19 cellular contexts compared by ENCODE assay signal in the genomic region with DNA sequence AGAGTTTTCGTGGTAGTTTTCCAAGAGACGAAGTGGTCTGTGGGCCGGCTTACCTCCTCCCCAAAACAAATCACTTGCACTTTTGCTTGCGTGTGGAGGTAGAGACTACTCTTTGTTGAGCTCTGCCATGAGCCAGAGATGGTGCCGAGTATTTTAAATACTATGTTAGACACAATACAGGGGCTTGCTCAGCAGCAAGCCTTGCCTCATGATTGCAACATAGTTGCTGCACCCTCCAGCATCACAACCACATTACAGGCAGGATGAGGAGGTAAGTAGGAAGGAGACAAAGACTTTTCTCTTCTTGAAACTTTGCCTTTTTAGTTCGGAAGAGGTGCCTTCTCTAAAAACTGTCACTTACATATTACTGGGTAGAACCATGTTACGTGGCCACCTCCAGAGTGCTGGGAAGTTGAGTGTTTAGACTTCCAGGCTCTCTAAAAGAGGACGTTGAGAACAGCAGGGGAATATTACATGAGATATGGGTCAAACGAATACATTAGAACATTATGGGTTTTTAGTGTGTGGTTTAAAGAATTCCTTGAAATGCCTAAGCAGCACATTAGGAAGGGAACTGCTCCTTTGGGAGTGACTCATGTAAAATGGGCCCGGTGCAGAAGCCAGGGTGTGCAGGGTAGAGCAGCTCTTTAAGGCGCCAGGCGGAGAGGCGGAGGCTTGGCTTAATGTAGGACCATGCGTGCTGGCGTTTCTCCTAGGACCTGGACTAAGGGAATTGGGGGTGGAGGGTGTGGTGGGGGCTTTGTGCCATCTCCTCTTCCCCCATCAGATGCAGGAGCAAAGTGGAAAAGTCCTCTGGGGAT.
DNase-seq lines count a peak whose midpoint lies in the region; ATAC-seq, FAIRE-seq and TF ChIP-seq lines count a peak whose summit lies in the region.
"Had no signal": no experiment of that assay in that cellular context is flagged by ENCODE, and none has a peak within 500 bp of the region (broad histone marks: within the 10 kb centered on the region; RNA-seq: fewer than 3 reads in every experiment).

No MANE protein-coding gene starts in this region.

- no peak overlapping the region for H2AFZ ChIP-seq in HepG2 (ENCODE audit: low read length)
- no peak overlapping the region for H2AFZ ChIP-seq in trophoblast cell (ENCODE audit: insufficient read depth, low read length, poor library complexity)

- DNase-seq in HepG2 (ENCODE audit: low spot score) (no peak), right lobe of liver (no peak), fibroblast of the aortic adventitia (ENCODE audit: low read depth) (peak; percentile 15), mucosa of descending colon (no peak), HTR-8/SVneo (ENCODE audit: insufficient read length, low spot score) (no peak), NCI-H2081 (lab: John Stamatoyannopoulos, UW) (no peak), trophoblast cell (no peak)
- DNase-seq: activated CD4-positive, alpha-beta T cell treated with anti-CD3 and anti-CD28 coated beads, Interleukin-2, amount 50 U/mL, for 1 hour; activated gamma-delta T cell treated with Interleukin-2 at 50 U/mL for 16 hours; amniotic stem cell; NCI-H1694 treated with DMSO at 0.1 percent for 48 hours; NCI-H446 treated with DMSO at 0.1 percent for 48 hours; NK-92 treated with Interleukin-12 subunit alpha and Interleukin-12 subunit beta, amount 100 ng/mL, for 24 hours; nucleus accumbens; small intestine; stimulated activated CD8-positive, alpha-beta memory T cell treated with anti-CD3 and anti-CD28 coated beads, Interleukin-4, amount 100 ng/mL, for 48 hours had no signal

- H3K9ac ChIP-seq in HepG2 (ENCODE audit: insufficient read depth, low read depth, low read length) (no peak overlapping the region), trophoblast cell (ENCODE audit: low read length) (no peak overlapping the region)
- H3K9ac ChIP-seq: BLaER1 treated with 17β-estradiol and CSF1 and Interleukin-3, amounts not matched to agents 10 nM and 100 nM had no signal

- POLR2A ChIA-PET in HepG2 (lab: Yijun Ruan, JAX), result no interaction called here

- H3K36me3 ChIP-seq in HepG2 (replicated peaks in 1 of 2; ENCODE audit: control insufficient read depth in 1 of 2, insufficient read depth in 2 of 2, low read length in 2 of 2), result no peaks in the 10 kb centered on the region
- H3K36me3 ChIP-seq in right lobe of liver, result no peaks in the 10 kb centered on the region
- H3K36me3 ChIP-seq in mucosa of descending colon (ENCODE audit: low read depth), result no peaks in the 10 kb centered on the region
- H3K36me3 ChIP-seq in trophoblast cell (ENCODE audit: control insufficient read depth in 1 of 2, insufficient read depth in 2 of 2, low read length in 2 of 2), result no peaks in the 10 kb centered on the region
- H3K36me3 ChIP-seq: BLaER1 treated with 17β-estradiol and CSF1 and Interleukin-3, amounts not matched to agents 10 nM and 100 nM; thoracic aorta had no signal

- no peak overlapping the region for H2BK5ac ChIP-seq in trophoblast cell (ENCODE audit: low read depth, low read length, poor library complexity)

- no peak overlapping the region for H4K91ac ChIP-seq in trophoblast cell (ENCODE audit: low read depth, low read length)

- TF ChIP-seq RAD21 in HepG2 (CRISPR knock-in tag; IDR thresholded peaks at IDR 0.05), result no peak

- TF ChIP-seq CTCF in HepG2 (CRISPR knock-in tag; IDR thresholded peaks at IDR 0.05), result no peak
- TF ChIP-seq CTCF in right lobe of liver (IDR thresholded peaks at IDR 0.05), result no peak
- no peak for TF ChIP-seq CTCF in fibroblast of the aortic adventitia (IDR thresholded peaks at IDR 0.05; ENCODE audit: insufficient read depth, low read length)
- TF ChIP-seq CTCF in mucosa of descending colon (IDR thresholded peaks at IDR 0.05), result no peak

- H3K23ac ChIP-seq in trophoblast cell (ENCODE audit: low read length), result no peak overlapping the region

- H2BK12ac ChIP-seq in trophoblast cell (ENCODE audit: low read length), result no peak overlapping the region

- H3K4me3 ChIP-seq in HepG2 (replicated peaks in 1 of 3; ENCODE audit: insufficient read depth in 1 of 3, low read depth in 2 of 3, low read length in 3 of 3) (no peak overlapping the region), right lobe of liver (no peak overlapping the region), fibroblast of the aortic adventitia (ENCODE audit: low read depth, low read length) (no peak overlapping the region), mucosa of descending colon (no peak overlapping the region), trophoblast cell (ENCODE audit: low read depth, low read length) (no peak overlapping the region)
- H3K4me3 ChIP-seq: BLaER1 treated with 17β-estradiol and CSF1 and Interleukin-3, amounts not matched to agents 10 nM and 100 nM; thoracic aorta had no signal

- TF ChIP-seq EP300 in HepG2 (IDR thresholded peaks at IDR 0.05; ENCODE audit: low read depth in 2 of 2, low read length in 2 of 2) (no peak), HepG2 (CRISPR knock-in tag; IDR thresholded peaks at IDR 0.05; ENCODE audit: borderline replicate concordance) (no peak)

- H4K8ac ChIP-seq in trophoblast cell (ENCODE audit: low read depth, low read length), result no peak overlapping the region

- BruUV-seq in HepG2 (replicated peaks; lab: Mats Ljungman, UMichigan), result no TSS peak

- H3K4me1 ChIP-seq in HepG2 (ENCODE audit: insufficient read depth, low read length) (no peaks in the 10 kb centered on the region), right lobe of liver (no peaks in the 10 kb centered on the region), mucosa of descending colon (ENCODE audit: low read depth) (no peaks in the 10 kb centered on the region), trophoblast cell (ENCODE audit: control insufficient read depth in 1 of 2, insufficient read depth in 2 of 2, low read length in 2 of 2) (no peaks in the 10 kb centered on the region)

- H3K4me2 ChIP-seq in HepG2 (ENCODE audit: low read depth, low read length), result no peak overlapping the region
- no peak overlapping the region for H3K4me2 ChIP-seq in trophoblast cell (ENCODE audit: low read length)

- no peak for FAIRE-seq in HepG2 (lab: Jason Lieb, UNC)
- no peak for FAIRE-seq in HTR-8/SVneo (lab: Jason Lieb, UNC)
- FAIRE-seq: small intestine had no signal

- no peak overlapping the region for H3K14ac ChIP-seq in trophoblast cell (ENCODE audit: low read length)

- ATAC-seq in HepG2 (no peak), right lobe of liver (no peak), mucosa of descending colon (peak; percentile 31), HG02798 (IDR thresholded peaks at IDR 0.05; ENCODE audit: poor library complexity, unreplicated experiment) (no peak)

- no peaks in the 10 kb centered on the region for H3K79me1 ChIP-seq in trophoblast cell (ENCODE audit: low read length)

- in situ Hi-C loops in HepG2 (cut with HindIII; ENCODE audit: extremely low pct_ligation_motif_present, low pct_unique_long_range_greater_than_20kb), result no loop called here

- peaks cover 0 to 11% of the 10 kb centered on the region in 2 experiments; a peak in 2 of 5 replicates for H3K27me3 ChIP-seq in HepG2 (ENCODE audit: control insufficient read depth in 1 of 2, insufficient read depth in 2 of 2, low read length in 2 of 2)
- no peaks in the 10 kb centered on the region for H3K27me3 ChIP-seq in right lobe of liver
- no peaks in the 10 kb centered on the region for H3K27me3 ChIP-seq in trophoblast cell (ENCODE audit: insufficient read depth, low read length)
- H3K27me3 ChIP-seq: BLaER1 treated with 17β-estradiol and CSF1 and Interleukin-3, amounts not matched to agents 10 nM and 100 nM had no signal

- no peak for TF ChIP-seq POLR2A in HepG2 (IDR thresholded peaks at IDR 0.05; ENCODE audit: insufficient read depth in 1 of 2, low read depth in 2 of 2, low read length in 2 of 2)
- TF ChIP-seq POLR2A in right lobe of liver (IDR thresholded peaks at IDR 0.05), result no peak

- no peaks in the 10 kb centered on the region for H3K79me2 ChIP-seq in HepG2 (ENCODE audit: insufficient read depth, low read length)
- H3K79me2 ChIP-seq in trophoblast cell (ENCODE audit: control insufficient read depth, insufficient read depth, low read length, poor library complexity), result no peaks in the 10 kb centered on the region

- H2AK5ac ChIP-seq in trophoblast cell (ENCODE audit: low read length), result no peak overlapping the region

- H3K9me3 ChIP-seq in HepG2 (ENCODE audit: low read length) (no peaks in the 10 kb centered on the region), right lobe of liver (no peaks in the 10 kb centered on the region), mucosa of descending colon (no peaks in the 10 kb centered on the region), trophoblast cell (ENCODE audit: insufficient read depth, low read depth, low read length) (no peaks in the 10 kb centered on the region)
- H3K9me3 ChIP-seq: thoracic aorta had no signal

- H3K18ac ChIP-seq in trophoblast cell (ENCODE audit: low read length), result no peak overlapping the region

- H4K12ac ChIP-seq in trophoblast cell (ENCODE audit: low read depth, low read length), result no peak overlapping the region

- intact Hi-C loops in HepG2 (cut with micrococcal nuclease; ENCODE audit: unreplicated experiment) (no loop called here), right lobe of liver (cut with DNase I) (no loop called here), mucosa of descending colon (cut with DNase I, micrococcal nuclease) (no loop called here)

- H4K20me1 ChIP-seq in HepG2 (ENCODE audit: insufficient read depth, low read length), result no peaks in the 10 kb centered on the region
- H4K20me1 ChIP-seq: BLaER1 treated with 17β-estradiol and CSF1 and Interleukin-3, amounts not matched to agents 10 nM and 100 nM had no signal

- CTCF ChIA-PET in HepG2 (lab: Yijun Ruan, JAX; ENCODE audit: low intra/inter-chr PET ratio, low total read pairs), result no interaction called here

- no peak overlapping the region for H2BK120ac ChIP-seq in trophoblast cell (ENCODE audit: insufficient read depth, low read length, poor library complexity)

- no peak overlapping the region for H3K4ac ChIP-seq in trophoblast cell (ENCODE audit: low read depth, low read length)

- 35% methylated on average over 12 of the region's 15 CpGs for WGBS in HepG2 (ENCODE audit: low lambda C conversion rate)
- WGBS in right lobe of liver (ENCODE audit: insufficient coverage, low coverage, low lambda C conversion rate, missing lambda C conversion rate), result 66% methylated on average over 13 of the region's 15 CpGs
- WGBS in trophoblast cell (ENCODE audit: extremely low coverage, insufficient coverage, insufficient read length), result no CpG with 5 or more reads among the region's 15 CpGs

- H3K27ac ChIP-seq in HepG2 (ENCODE audit: extremely low read length, insufficient read depth, low read length), result no peak overlapping the region
- H3K27ac ChIP-seq in right lobe of liver, result no peak overlapping the region
- H3K27ac ChIP-seq in trophoblast cell (ENCODE audit: low read depth, low read length), result no peak overlapping the region
- H3K27ac ChIP-seq: BLaER1 treated with 17β-estradiol and CSF1 and Interleukin-3, amounts not matched to agents 10 nM and 100 nM; thoracic aorta had no signal

TF ChIP-seq in HepG2, 621 proteins besides CTCF, POLR2A, EP300 and RAD21 (continues in another document):
- no peak for TF ChIP-seq HOXD1 (CRISPR knock-in tag; IDR thresholded peaks at IDR 0.05)
- no peak for TF ChIP-seq WIZ (CRISPR knock-in tag; IDR thresholded peaks at IDR 0.05)
- peak; percentile 44; the same call in 1 of the 2 replicates for TF ChIP-seq CEBPB (IDR thresholded peaks at IDR 0.05; ENCODE audit: borderline replicate concordance, low read depth, low read length)
- TF ChIP-seq ZSCAN21 (CRISPR knock-in tag; IDR thresholded peaks at IDR 0.05; ENCODE audit: borderline replicate concordance), result no peak
- TF ChIP-seq CEBPG (CRISPR knock-in tag; IDR thresholded peaks at IDR 0.05), result no peak
